Comparison of ENCODE assay signal across 28 cellular contexts in the genomic region with DNA sequence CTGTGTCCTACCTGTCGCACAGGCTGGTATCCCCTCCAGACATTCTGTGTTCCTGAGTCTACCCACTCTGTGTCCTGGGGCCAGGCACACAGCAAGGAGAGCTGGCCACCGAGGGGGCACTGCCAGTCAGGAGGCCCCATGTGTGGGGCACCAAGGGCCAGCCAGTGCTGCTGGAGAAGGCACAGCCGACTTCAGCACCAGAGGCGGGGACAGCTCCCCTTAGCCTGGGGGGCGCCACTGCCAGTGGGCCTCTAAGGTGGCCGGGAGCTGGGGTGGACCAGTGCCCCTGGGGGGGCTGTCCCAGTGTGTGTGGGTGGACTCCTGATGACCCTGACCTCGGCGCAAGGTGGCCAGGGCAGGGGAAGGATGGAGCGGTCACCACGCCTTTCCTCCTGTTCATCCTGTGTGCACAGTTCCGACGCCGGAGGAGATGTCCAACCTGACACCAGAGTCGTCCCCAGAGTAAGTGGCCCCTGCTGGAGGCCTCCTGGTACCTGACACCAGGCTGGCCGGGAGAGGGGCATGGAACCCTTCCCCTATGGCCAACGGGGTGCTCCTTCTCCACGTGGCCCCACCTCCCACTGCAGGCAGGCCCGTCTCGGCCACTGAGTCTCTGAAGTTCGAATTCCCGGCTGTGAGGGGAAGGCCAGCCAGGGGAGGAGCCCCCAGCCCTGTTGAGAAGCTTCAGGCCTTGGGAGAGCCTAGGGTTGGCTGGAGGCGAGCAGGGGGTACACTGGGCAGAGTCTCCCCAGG. TPM values are rescaled to one million over a fixed set of nuclear protein-coding genes. Genes with fewer than 3 reads are reported as not detected.
DNase-seq lines count a peak whose midpoint lies in the region; ATAC-seq and TF ChIP-seq lines count a peak whose summit lies in the region.
"Had no signal": no experiment of that assay in that cellular context is flagged by ENCODE, and none has a peak within 500 bp of the region (broad histone marks: within the 10 kb centered on the region; RNA-seq: fewer than 3 reads in every experiment).

No MANE protein-coding gene starts in this region.

- no peak for TF ChIP-seq CTCF in GM10266 (IDR thresholded peaks at IDR 0.05; ENCODE audit: control insufficient read depth, insufficient read depth, low read depth, missing control alignments)

- no peak overlapping the region for H3K27ac ChIP-seq in SJCRH30
- H3K27ac ChIP-seq: BLaER1 treated with 17β-estradiol and CSF1 and Interleukin-3, amounts not matched to agents 10 nM and 100 nM; pancreas; stomach; thyroid gland had no signal

- no peaks in the 10 kb centered on the region for H3K9me3 ChIP-seq in SJCRH30 (replicated peaks)
- H3K9me3 ChIP-seq: BLaER1 treated with 17β-estradiol and CSF1 and Interleukin-3, amounts not matched to agents 10 nM and 100 nM; pancreas; stomach; thyroid gland had no signal

- H3K4me1 ChIP-seq in SJCRH30 = no peaks in the 10 kb centered on the region
- H3K4me1 ChIP-seq: pancreas had no signal

- no peaks in the 10 kb centered on the region for H3K27me3 ChIP-seq in SJCRH30
- H3K27me3 ChIP-seq: BLaER1 treated with 17β-estradiol and CSF1 and Interleukin-3, amounts not matched to agents 10 nM and 100 nM; pancreas; thyroid gland had no signal

- no peaks in the 10 kb centered on the region for H3K36me3 ChIP-seq in SJCRH30
- H3K36me3 ChIP-seq: BLaER1 treated with 17β-estradiol and CSF1 and Interleukin-3, amounts not matched to agents 10 nM and 100 nM; stomach; thyroid gland had no signal

- no peak for ATAC-seq in HG02970 (IDR thresholded peaks at IDR 0.05; ENCODE audit: low FRiP score, unreplicated experiment)
- no peak for ATAC-seq in GM21619 (IDR thresholded peaks at IDR 0.05; ENCODE audit: unreplicated experiment)
- ATAC-seq: activated CD4-positive, CD25-positive, alpha-beta regulatory T cell treated with anti-CD3 and anti-CD28 coated beads, Interleukin-2, amount 50 U/mL, for 24 hours; left ventricle myocardium superior; natural killer cell treated with Interleukin-12 subunit alpha and Interleukin-12 subunit beta and Interleukin-15 and Interleukin-18, amount 100 ng/mL, for 72 hours; Panc1; pancreas had no signal

- peak; percentile 75 for DNase-seq in 8988T
- peak; percentile 43 for DNase-seq in GM10266 (ENCODE audit: extremely low spot score)
- peak; percentile 19 to 26 for DNase-seq in SJCRH30
- DNase-seq in iPS-NIHi7 (ENCODE audit: extremely low spot score) = peak; percentile 58
- no peak for DNase-seq in NCI-H1417 (lab: John Stamatoyannopoulos, UW)
- DNase-seq in activated CD4-positive, alpha-beta T cell treated with anti-CD3 and anti-CD28 coated beads, Interleukin-2, amount 50 U/mL, for 4 hours = no peak
- DNase-seq: activated CD4-positive, alpha-beta memory T cell treated with anti-CD3 and anti-CD28 coated beads, Interleukin-2, amount 10 ng/mL, durations not matched to agents 7 days and 5 days; DMS79; hypothalamus; Karpas-422; left ventricle myocardium superior; midbrain; NCI-H1694; NCI-H524; pancreas; SIG-M5; stimulated activated CD4-positive, alpha-beta T cell treated with anti-CD3 and anti-CD28 coated beads, Interleukin-1b, Interleukin-23, amount 100 ng/mL, for 48 hours; stimulated activated CD8-positive, alpha-beta memory T cell treated with anti-CD3 and anti-CD28 coated beads, Interleukin-4, amount 100 ng/mL, for 48 hours; stomach; T-helper 1 cell; thyroid gland had no signal

- H3K4me3 ChIP-seq in SJCRH30 = no peak overlapping the region
- H3K4me3 ChIP-seq: BLaER1 treated with 17β-estradiol and CSF1 and Interleukin-3, amounts not matched to agents 10 nM and 100 nM; pancreas; smooth muscle cell; stomach; thyroid gland had no signal

RNA-seq across cellular contexts. Expression of gene MOB2, which starts 35.4 kb away (rescaled TPM):
- 11.3 and 13.5 TPM in 2 replicates for total RNA-seq in SJCRH30 (2014; rRNA removed; shearing (Covaris generic))

Comparison
In these comparisons a context has a peak if more than half of its experiments do, and no peak if none do; other contexts are left out.
1. DNase-seq: peak in 8988T (single experiment), GM10266 (single experiment), SJCRH30 (2 of 2) and iPS-NIHi7 (single experiment); none in NCI-H1417 (0 of 3) and activated CD4-positive, alpha-beta T cell treated with anti-CD3 and anti-CD28 coated beads, Interleukin-2, amount 50 U/mL, for 4 hours (0 of 2).